Comparison of ENCODE assay signal across 24 cellular contexts in genomic region chr3:148500791-148501360, GRCh38.
DNase-seq lines count a peak whose midpoint lies in the region; ATAC-seq, FAIRE-seq and TF ChIP-seq lines count a peak whose summit lies in the region.
"Had no signal": no experiment of that assay in that cellular context is flagged by ENCODE, and none has a peak within 500 bp of the region (broad histone marks: within the 10 kb centered on the region; RNA-seq: fewer than 3 reads in every experiment).

No MANE protein-coding gene starts in this region.

- no peak overlapping the region for H3K9ac ChIP-seq in neural cell (ENCODE audit: low read length)
- H3K9ac ChIP-seq: BLaER1 had no signal

- H2AFZ ChIP-seq in neural cell (ENCODE audit: low read depth, low read length) = no peak overlapping the region

- no peak for FAIRE-seq in D721Med (lab: Jason Lieb, UNC)
- FAIRE-seq: GM12878 had no signal

- no peak for TF ChIP-seq RAD21 in neural cell (conservative IDR thresholded peaks at IDR 0.05)

- H3K9me2 ChIP-seq in neural cell (ENCODE audit: insufficient read depth, low read length) = no peaks in the 10 kb centered on the region

- intact Hi-C loops in left ventricle myocardium inferior (cut with micrococcal nuclease) = no loop called here
- intact Hi-C loops in left ventricle myocardium superior (cut with micrococcal nuclease) = no loop called here

- H3F3A ChIP-seq in neural cell (ENCODE audit: insufficient read depth, low read length, poor library complexity, severe bottlenecking) = no peaks in the 10 kb centered on the region

- ATAC-seq in left ventricle myocardium superior (no peak), HG03097 (IDR thresholded peaks at IDR 0.05; ENCODE audit: low FRiP score, unreplicated experiment) (no peak), gastroesophageal sphincter (no peak)
- ATAC-seq: GM12878, GM23338 had no signal

- no peaks in the 10 kb centered on the region for H3K27me3 ChIP-seq in left ventricle myocardium inferior (ENCODE audit: low read depth)
- no peaks in the 10 kb centered on the region for H3K27me3 ChIP-seq in neural cell (ENCODE audit: insufficient read depth, low read depth, low read length)
- no peaks in the 10 kb centered on the region for H3K27me3 ChIP-seq in gastroesophageal sphincter
- H3K27me3 ChIP-seq: BLaER1 had no signal

- H3K27ac ChIP-seq in left ventricle myocardium inferior (replicated peaks) (peak overlapping the region; percentile 20), neural cell (ENCODE audit: low read length) (no peak overlapping the region), gastroesophageal sphincter (peak overlapping the region in 1 of 4 donors; percentile 2)
- H3K27ac ChIP-seq: BLaER1, HL-60 had no signal

- H3K36me3 ChIP-seq in left ventricle myocardium inferior (no peaks in the 10 kb centered on the region), neural cell (ENCODE audit: insufficient read depth, low read length) (no peaks in the 10 kb centered on the region), gastroesophageal sphincter (no peaks in the 10 kb centered on the region)
- H3K36me3 ChIP-seq: BLaER1 had no signal

- DNase-seq in left ventricle myocardium inferior (no peak), left ventricle myocardium superior (no peak), fibroblast of gingiva (ENCODE audit: low read depth) (peak; percentile 3), HEK293T (ENCODE audit: extremely low spot score) (no peak), D721Med (ENCODE audit: insufficient read length, low spot score) (no peak)
- DNase-seq: 8988T; Calu3; CD4-positive, alpha-beta memory T cell; DMS53; EL; HCEC 1CT; IMR-90; NCI-H1417; NCI-H187; NCI-H345; NCI-H524 treated with DMSO at 0.1 percent for 48 hours; SHP77 had no signal

- CTCF ChIA-PET in HEK293T (lab: Yijun Ruan, JAX) = no interaction called here

- no peak for TF ChIP-seq EP300 in neural cell (conservative IDR thresholded peaks at IDR 0.05; ENCODE audit: poor library complexity, severe bottlenecking)
- no peak for TF ChIP-seq EP300 in gastroesophageal sphincter (IDR thresholded peaks at IDR 0.05)

- H4K20me1 ChIP-seq in neural cell (ENCODE audit: insufficient read depth) = no peaks in the 10 kb centered on the region
- H4K20me1 ChIP-seq: BLaER1 had no signal

- no peak for TF ChIP-seq POLR2A in gastroesophageal sphincter (IDR thresholded peaks at IDR 0.05)

- TF ChIP-seq CTCF in left ventricle myocardium inferior (IDR thresholded peaks at IDR 0.05; ENCODE audit: borderline replicate concordance) (no peak), neural cell (IDR thresholded peaks at IDR 0.05; ENCODE audit: poor library complexity, severe bottlenecking) (no peak), gastroesophageal sphincter (IDR thresholded peaks at IDR 0.05) (no peak), D721Med (IDR thresholded peaks at IDR 0.05; ENCODE audit: insufficient read depth, missing control alignments) (no peak)

- H3K9me3 ChIP-seq in left ventricle myocardium inferior (replicated peaks) (no peaks in the 10 kb centered on the region), neural cell (ENCODE audit: low read length) (no peaks in the 10 kb centered on the region), gastroesophageal sphincter (no peaks in the 10 kb centered on the region)
- H3K9me3 ChIP-seq: BLaER1 had no signal

- H3K4me1 ChIP-seq in left ventricle myocardium inferior (no peaks in the 10 kb centered on the region), gastroesophageal sphincter (peaks cover 0 to 8% (median 0%) of the 10 kb centered on the region in 3 donors)
- H3K4me1 ChIP-seq: BLaER1 had no signal

- H3K4me3 ChIP-seq in left ventricle myocardium inferior (no peak overlapping the region), neural cell (ENCODE audit: low read length) (no peak overlapping the region), gastroesophageal sphincter (no peak overlapping the region)
- H3K4me3 ChIP-seq: BLaER1, GM12878, GM23338 had no signal

- H3K79me2 ChIP-seq in neural cell (replicated peaks; ENCODE audit: insufficient read depth, low read length) = no peaks in the 10 kb centered on the region

- POLR2A ChIA-PET in HEK293T (lab: Yijun Ruan, JAX) = no interaction called here

- H3K4me2 ChIP-seq in neural cell (ENCODE audit: low read length) = no peak overlapping the region
- H3K4me2 ChIP-seq: BLaER1, GM23338 had no signal

TF ChIP-seq in neural cell, 6 proteins besides CTCF, POLR2A, EP300 and RAD21:
- no peak for TF ChIP-seq SMC3 (conservative IDR thresholded peaks at IDR 0.05; ENCODE audit: poor library complexity)
- no peak for TF ChIP-seq MXI1 (conservative IDR thresholded peaks at IDR 0.05; ENCODE audit: poor library complexity, severe bottlenecking)
- TF ChIP-seq TAF1 (IDR thresholded peaks at IDR 0.05; ENCODE audit: low read depth) = no peak
- TF ChIP-seq EZH2 (IDR thresholded peaks at IDR 0.05; ENCODE audit: borderline replicate concordance, insufficient read depth, low read length, poor library complexity, severe bottlenecking) = no peak
- no peak for TF ChIP-seq REST (IDR thresholded peaks at IDR 0.05; ENCODE audit: borderline replicate concordance)
- peak; percentile 36 for TF ChIP-seq POLR2AphosphoS5 (IDR thresholded peaks at IDR 0.05)

TF ChIP-seq in HEK293T, 16 proteins besides CTCF, POLR2A, EP300 and RAD21:
- TF ChIP-seq TARDBP (IDR thresholded peaks at IDR 0.05) (no peak), NFRKB (IDR thresholded peaks at IDR 0.05) (no peak), SP1 (IDR thresholded peaks at IDR 0.05) (no peak), ARNT (IDR thresholded peaks at IDR 0.05) (no peak), L3MBTL2 (conservative IDR thresholded peaks at IDR 0.05) (no peak), ZNF384 (IDR thresholded peaks at IDR 0.05) (no peak), SUZ12 (IDR thresholded peaks at IDR 0.05) (no peak), ELF4 (IDR thresholded peaks at IDR 0.05) (no peak), LEF1 (IDR thresholded peaks at IDR 0.05; ENCODE audit: borderline replicate concordance) (no peak), PKNOX1 (IDR thresholded peaks at IDR 0.05) (no peak), FOXA1 (IDR thresholded peaks at IDR 0.05) (no peak), FOXM1 (IDR thresholded peaks at IDR 0.05; ENCODE audit: borderline replicate concordance) (no peak)
